8 cellular contexts compared by ENCODE assay signal in genomic region chr19:53394974-53395839, GRCh38. TPM values are rescaled to one million over a fixed set of nuclear protein-coding genes. Genes with fewer than 3 reads are reported as not detected.
DNase-seq lines count a peak whose midpoint lies in the region; ATAC-seq and TF ChIP-seq lines count a peak whose summit lies in the region.

Gene ZNF765, plus strand, starts transcription at chr19:53395149. Its CDS starts 2,867 bp downstream, at chr19:53398016.

- TF ChIP-seq CTCF in AG04450 (IDR thresholded peaks at IDR 0.05; ENCODE audit: low read depth, low read length) (peak; percentile 56), WTC11 (IDR thresholded peaks at IDR 0.05) (peak; percentile 49)

- peak within 1 kb of the TSS; percentile 88 for H3K4me3 Mint-ChIP-seq in WTC11

- peaks cover 12% of the 10 kb centered on the region for H3K36me3 Mint-ChIP-seq in WTC11

- CTCF ChIA-PET in AG04450 (lab: Charles Lee) = interaction anchor here (0.6 kb wide), 1 partner anchor 145 kb away, joined by 3 read pairs; no protein-coding TSS in a partner anchor
- CTCF ChIA-PET in WTC11 (lab: Charles Lee) = interaction anchor here (0.6 to 3.5 kb wide), 12 partner anchors 26 to 547 kb away, joined by 3 to 25 read pairs (median 5); partner anchors contain the start of genes VN1R2, ZNF525, ZNF761 and ZNF845

- H3K4me1 Mint-ChIP-seq in WTC11 = peaks cover 43% of the 10 kb centered on the region

- no peaks in the 10 kb centered on the region for H3K27me3 ChIP-seq in AG04450 (ENCODE audit: control insufficient read depth, insufficient read depth, low read length)

- H3K9me3 Mint-ChIP-seq in WTC11 = peaks cover 6% of the 10 kb centered on the region; the same call in 1 of the 2 replicates

- H3K27ac ChIP-seq in AG04450 (ENCODE audit: low read depth, low read length) (peak within 1 kb of the TSS; percentile 82), caudate nucleus (ENCODE audit: low read depth, low read length) (peak within 1 kb of the TSS; percentile 36)

- peaks cover 23% of the 10 kb centered on the region for H3K9me3 ChIP-seq in AG04450 (ENCODE audit: control insufficient read depth, insufficient read depth, low read length)

- ATAC-seq in GM18870 (IDR thresholded peaks at IDR 0.05; ENCODE audit: unreplicated experiment) = peak; percentile 58
- peak; percentile 92 for ATAC-seq in HG03135 (IDR thresholded peaks at IDR 0.05; ENCODE audit: unreplicated experiment)
- peak; percentile 83 for ATAC-seq in WTC11

- peak within 1 kb of the TSS; percentile 80 for H3K4me3 ChIP-seq in AG04450 (ENCODE audit: low read depth, low read length)

- H3K27me3 Mint-ChIP-seq in WTC11 (ENCODE audit: low read depth) = no peaks in the 10 kb centered on the region

- DNase-seq in AG04450 (ENCODE audit: low read depth, low spot score) = peak; percentile 68
- DNase-seq in NCI-H2227 (lab: John Stamatoyannopoulos, UW; ENCODE audit: unreplicated experiment) = peak; percentile 99
- DNase-seq in WTC11 (ENCODE audit: low spot score) = peak; percentile 96
- peak; percentile 34 to 95 (median 85) for DNase-seq in caudate nucleus (lab: John Stamatoyannopoulos, UW)
- DNase-seq in iris pigment epithelial cell (ENCODE audit: low read depth) = peak; percentile 88
- peak; percentile 93 to 94 for DNase-seq in stimulated activated CD4-positive, alpha-beta T cell treated with anti-CD3 and anti-CD28 coated beads, Interleukin-12 subunit alpha, Interleukin-12 subunit beta, amount 100 ng/mL, for 24 hours (ENCODE audit: low read depth in 2 of 2)

- POLR2A ChIA-PET in AG04450 (lab: Yijun Ruan, JAX) (interaction anchor here (0.5 to 0.9 kb wide), 3 partner anchors 58 to 1054 kb away, joined by 3 read pairs; partner anchors contain the start of gene LENG8), WTC11 (lab: Charles Lee) (interaction anchor here (0.8 to 1.3 kb wide), 2 partner anchors 30 to 126 kb away, joined by 3 read pairs; partner anchors contain the start of gene ZNF525)

- H3K27ac Mint-ChIP-seq in WTC11 = peak within 1 kb of the TSS; percentile 96

TF ChIP-seq in WTC11, 78 proteins besides CTCF, POLR2A, EP300 and RAD21 (continues in another document):
- TF ChIP-seq EMX1 (CRISPR knock-in tag; IDR thresholded peaks at IDR 0.05) = no peak
- no peak for TF ChIP-seq AR (CRISPR knock-in tag; IDR thresholded peaks at IDR 0.05)
- TF ChIP-seq ERG (CRISPR knock-in tag; IDR thresholded peaks at IDR 0.05) = no peak
- TF ChIP-seq ELF4 (CRISPR knock-in tag; IDR thresholded peaks at IDR 0.05; ENCODE audit: low read depth) = no peak
- TF ChIP-seq TCF7 (CRISPR knock-in tag; IDR thresholded peaks at IDR 0.05; ENCODE audit: low read depth) = no peak
- TF ChIP-seq ZNF425 (CRISPR knock-in tag; conservative IDR thresholded peaks at IDR 0.05) = no peak
- TF ChIP-seq GRHL2 (CRISPR knock-in tag; IDR thresholded peaks at IDR 0.05; ENCODE audit: insufficient replicate concordance, severe bottlenecking) = no peak
- no peak for TF ChIP-seq JAZF1 (CRISPR knock-in tag; IDR thresholded peaks at IDR 0.05)
- TF ChIP-seq HMGXB4 (CRISPR knock-in tag; IDR thresholded peaks at IDR 0.05) = no peak
- TF ChIP-seq TP53 (CRISPR knock-in tag; IDR thresholded peaks at IDR 0.05) = no peak
- no peak for TF ChIP-seq ATF3 (CRISPR knock-in tag; conservative IDR thresholded peaks at IDR 0.05)
- 0 out of 2 replicates have a peak, but pooled peaks have one; percentile 26 for TF ChIP-seq TEAD1 (CRISPR knock-in tag; IDR thresholded peaks at IDR 0.05)
- TF ChIP-seq CDX4 (CRISPR knock-in tag; IDR thresholded peaks at IDR 0.05; ENCODE audit: borderline replicate concordance) = no peak
- TF ChIP-seq SP1 (CRISPR knock-in tag; conservative IDR thresholded peaks at IDR 0.05) = peak; percentile 82
- no peak for TF ChIP-seq NFYB (CRISPR knock-in tag; conservative IDR thresholded peaks at IDR 0.05; ENCODE audit: low read depth)
- TF ChIP-seq E2F4 (CRISPR knock-in tag; IDR thresholded peaks at IDR 0.05; ENCODE audit: borderline replicate concordance, low read depth) = no peak
- TF ChIP-seq NR1H2 (CRISPR knock-in tag; IDR thresholded peaks at IDR 0.05) = no peak
- no peak for TF ChIP-seq ZNF416 (CRISPR knock-in tag; IDR thresholded peaks at IDR 0.05)
- no peak for TF ChIP-seq HMGA2 (CRISPR knock-in tag; IDR thresholded peaks at IDR 0.05)

RNA-seq across cellular contexts. Expression of gene ZNF765, which starts in this region (rescaled TPM):
- 4.6 and 5.3 TPM in 2 replicates for polyA plus RNA-seq in AG04450 (2011; rRNA removed)
- 10.6 and 14.8 TPM in 2 replicates for polyA minus RNA-seq in AG04450 (2011; rRNA and poly(A)+ RNA removed)
- total RNA-seq in WTC11 (2021) = 18.3 to 23.6 TPM (median 19.6 TPM) in 3 replicates

Comparison
In these comparisons a context has a peak if more than half of its experiments do, and no peak if none do; other contexts are left out.
1. Peak in every context shown above with its lines: DNase-seq, ATAC-seq, H3K4me3 ChIP-seq and H3K27ac ChIP-seq.